ENCODE assay signal across 8 cellular contexts in the genomic region with DNA sequence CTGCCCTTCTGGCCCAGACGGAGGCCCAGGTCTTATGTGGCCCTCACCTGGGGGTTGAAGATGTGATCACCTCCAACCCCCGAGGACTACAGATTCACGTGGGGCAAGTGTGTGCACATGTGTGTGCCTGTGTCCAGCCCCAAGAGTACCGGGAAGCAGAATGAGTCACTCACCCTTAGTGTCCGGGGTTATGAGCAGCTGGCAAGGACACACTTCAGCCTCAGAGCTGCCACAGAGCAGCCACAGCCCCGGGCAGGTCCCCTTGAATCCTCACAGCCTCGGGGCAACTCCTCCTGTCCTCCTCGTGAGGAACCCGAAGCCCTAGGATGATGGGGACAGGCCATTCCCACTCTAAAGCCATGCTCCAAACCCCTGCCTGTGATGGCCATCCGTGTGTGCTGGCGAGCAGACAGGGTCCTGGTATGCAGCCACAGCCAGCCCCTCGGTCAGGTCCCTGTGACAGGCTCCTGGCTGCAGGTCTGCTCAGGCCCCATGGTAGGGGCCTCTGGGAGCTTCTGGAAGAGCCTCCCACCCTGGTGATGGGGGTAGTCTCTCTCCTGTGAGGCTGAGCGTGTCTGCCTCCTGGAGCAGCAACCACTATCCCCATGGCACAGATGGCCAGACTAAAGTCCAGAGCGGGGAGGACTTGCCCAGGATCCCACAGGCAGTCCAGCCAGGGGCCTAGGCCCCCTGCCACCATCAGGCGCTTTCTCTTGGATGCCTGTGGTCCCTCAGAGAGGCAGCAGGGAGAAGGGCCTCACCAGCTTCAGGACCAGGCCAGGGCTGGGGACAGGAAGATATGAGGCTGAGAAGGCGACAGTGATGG. TPM values are rescaled to one million over a fixed set of nuclear protein-coding genes. Genes with fewer than 3 reads are reported as not detected.
DNase-seq lines count a peak whose midpoint lies in the region; ATAC-seq lines count a peak whose summit lies in the region.

No MANE protein-coding gene starts in this region.

- ATAC-seq in GM18867 (IDR thresholded peaks at IDR 0.05; ENCODE audit: unreplicated experiment): no peak

- DNase-seq in GM04503 (ENCODE audit: low read depth) (peak; percentile 26), amniotic epithelial cell (ENCODE audit: low read depth) (peak; percentile 67), glomerular visceral epithelial cell (ENCODE audit: extremely low spot score) (peak; percentile 62), renal cortical epithelial cell (ENCODE audit: low read depth) (peak; percentile 74), OCI-M2 (lab: John Stamatoyannopoulos, UW; ENCODE audit: unreplicated experiment) (no peak), mucosa of gallbladder (ENCODE audit: low spot score) (no peak), SHP77 treated with DMSO at 0.1 percent for 48 hours (lab: John Stamatoyannopoulos, UW) (no peak)

RNA-seq across cellular contexts. Expression of a gene that starts 0.9 kb away (rescaled TPM):
- 0.50 and 0.69 TPM in 2 replicates for total RNA-seq in renal cortical epithelial cell
- total RNA-seq in mucosa of gallbladder: 222 TPM

RNA-seq across cellular contexts. Expression of a gene that starts 37.7 kb away (rescaled TPM):
- total RNA-seq in renal cortical epithelial cell: 20.3 and 27.7 TPM in 2 replicates
- total RNA-seq in mucosa of gallbladder: 20.3 TPM

RNA-seq across cellular contexts. Expression of a gene that starts 40.4 kb away (rescaled TPM):
- total RNA-seq in renal cortical epithelial cell (0.69 and 2.4 TPM in 2 replicates), mucosa of gallbladder (14.6 TPM)

RNA-seq across cellular contexts. Expression of a gene that starts 40.6 kb away (rescaled TPM):
- total RNA-seq in renal cortical epithelial cell: 40.8 and 111 TPM in 2 replicates
- 111 TPM for total RNA-seq in mucosa of gallbladder

RNA-seq across cellular contexts. Expression of a gene that starts 42.1 kb away (rescaled TPM):
- total RNA-seq in renal cortical epithelial cell (0.30 and 1.2 TPM in 2 replicates), mucosa of gallbladder (0.81 TPM)

Comparison
In these comparisons a context has a peak if more than half of its experiments do, and no peak if none do; other contexts are left out.
1. DNase-seq: peak in GM04503 (single experiment), amniotic epithelial cell (single experiment), glomerular visceral epithelial cell (single experiment) and renal cortical epithelial cell (single experiment); none in OCI-M2 (single experiment), mucosa of gallbladder (single experiment) and SHP77 treated with DMSO at 0.1 percent for 48 hours (single experiment).
2. RNA of a gene that starts 0.9 kb away (total RNA-seq): 222 TPM in mucosa of gallbladder (single experiment); 0.50 to 0.69 TPM in renal cortical epithelial cell; every median in the first group is over 100 times any median in the second.